In the genomic region with DNA sequence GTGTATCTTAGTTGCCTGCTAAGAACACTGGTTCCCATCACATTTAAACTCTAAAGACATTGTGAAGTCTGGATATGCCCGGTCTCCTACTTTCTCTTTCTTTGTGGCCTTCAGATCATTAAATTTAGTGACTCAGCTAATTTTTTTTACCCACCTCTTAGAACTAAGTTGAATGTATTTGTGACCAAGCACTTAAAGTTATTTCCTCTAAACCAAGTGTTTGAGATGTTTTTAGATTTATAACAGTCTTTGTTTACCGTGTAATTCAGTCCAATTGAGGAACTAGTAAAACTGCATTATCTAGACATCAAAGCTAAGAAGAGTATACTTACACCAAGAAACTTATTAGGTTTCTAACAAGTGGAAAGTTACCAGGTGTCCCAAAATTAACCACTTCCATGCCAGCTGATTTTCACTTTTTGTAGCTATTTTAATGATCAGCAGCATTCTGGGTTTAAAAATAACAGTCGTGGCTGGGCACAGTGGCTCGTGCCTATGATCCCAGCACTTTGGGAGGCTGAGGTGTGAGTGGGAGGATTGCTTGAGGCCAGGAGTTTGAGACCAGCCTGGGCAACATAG, we compare ENCODE assay signal across 9 cellular contexts. TPM values are rescaled to one million over a fixed set of nuclear protein-coding genes. Genes with fewer than 3 reads are reported as not detected.
DNase-seq lines count a peak whose midpoint lies in the region; ATAC-seq and TF ChIP-seq lines count a peak whose summit lies in the region.
"Had no signal": no experiment of that assay in that cellular context is flagged by ENCODE, and none has a peak within 500 bp of the region (broad histone marks: within the 10 kb centered on the region; RNA-seq: fewer than 3 reads in every experiment).

No MANE protein-coding gene starts in this region.

- H3K4me2 ChIP-seq in BLaER1 treated with 17β-estradiol and CSF1 and Interleukin-3, amounts not matched to agents 10 nM and 100 nM: peak overlapping the region; percentile 3 to 80 (median 53); a peak in 20 of 22 replicates

- peaks cover 0 to 16% (median 10%) of the 10 kb centered on the region in 11 experiments; a peak in 12 of 22 replicates for H3K9me3 ChIP-seq in BLaER1 treated with 17β-estradiol and CSF1 and Interleukin-3, amounts not matched to agents 10 nM and 100 nM (replicated peaks in 1 of 11)
- H3K9me3 ChIP-seq in mucosa of descending colon: no peaks in the 10 kb centered on the region
- no peaks in the 10 kb centered on the region for H3K9me3 ChIP-seq in ovary

- DNase-seq in KBM-7 (peak; percentile 74), brain microvascular endothelial cell (no peak), mucosa of descending colon (no peak), NCI-H1930 (lab: John Stamatoyannopoulos, UW) (no peak), ovary (no peak)
- no peak for DNase-seq in activated T-cell treated with anti-CD3 and anti-CD28 coated beads, Interleukin-2, amount 50 U/mL, for 4 hours
- DNase-seq: T-helper 9 cell had no signal

- peaks cover 41 to 78% (median 59%) of the 10 kb centered on the region in 10 experiments for H3K4me1 ChIP-seq in BLaER1 treated with 17β-estradiol and CSF1 and Interleukin-3, amounts not matched to agents 10 nM and 100 nM
- H3K4me1 ChIP-seq in mucosa of descending colon (ENCODE audit: low read depth) (peaks cover 14% of the 10 kb centered on the region), ovary (ENCODE audit: insufficient read depth) (peaks cover 6% of the 10 kb centered on the region)

- TF ChIP-seq CTCF in brain microvascular endothelial cell (IDR thresholded peaks at IDR 0.05; ENCODE audit: low read depth, low read length, missing control alignments) (no peak), mucosa of descending colon (IDR thresholded peaks at IDR 0.05) (no peak), ovary (IDR thresholded peaks at IDR 0.05) (no peak)

- H3K27me3 ChIP-seq in BLaER1 treated with 17β-estradiol and CSF1 and Interleukin-3, amounts not matched to agents 10 nM and 100 nM: no peaks in the 10 kb centered on the region
- H3K27me3 ChIP-seq in brain microvascular endothelial cell (replicated peaks) (no peaks in the 10 kb centered on the region), ovary (no peaks in the 10 kb centered on the region)

- peak overlapping the region in 10 of 11 experiments; percentile 12 to 66 (median 34); a peak in 18 of 22 replicates for H3K27ac ChIP-seq in BLaER1 treated with 17β-estradiol and CSF1 and Interleukin-3, amounts not matched to agents 10 nM and 100 nM
- H3K27ac ChIP-seq in brain microvascular endothelial cell (peak overlapping the region; percentile 49), ovary (peak overlapping the region in 1 of 2 donors; percentile 24)

- in situ Hi-C loops in KBM-7 (cut with MboI; ENCODE audit: low pct_unique_long_range_greater_than_20kb, low sequenced_read_pairs) (no loop called here), brain microvascular endothelial cell (cut with HindIII; ENCODE audit: low pct_ligation_motif_present, low sequenced_read_pairs) (no loop called here)

- TF ChIP-seq POLR2A in ovary (IDR thresholded peaks at IDR 0.05): no peak

- H3K4me3 Mint-ChIP-seq in activated T-cell treated with anti-CD3 and anti-CD28 coated beads, Interleukin-2, amount 50 U/mL, for 4 hours: no peak overlapping the region

- intact Hi-C loops in mucosa of descending colon (cut with DNase I, micrococcal nuclease) (no loop called here), ovary (cut with DNase I) (no loop called here)

- no peak for TF ChIP-seq EP300 in ovary (IDR thresholded peaks at IDR 0.05)

- 23 to 30% (median 27%) methylated on average over 4 of the region's 4 CpGs for WGBS in ovary, 3 donors

- peak overlapping the region in 4 of 11 experiments; percentile 3 to 25 (median 14); a peak in 5 of 22 replicates for H3K9ac ChIP-seq in BLaER1 treated with 17β-estradiol and CSF1 and Interleukin-3, amounts not matched to agents 10 nM and 100 nM

- H3K4me3 ChIP-seq in BLaER1 treated with 17β-estradiol and CSF1 and Interleukin-3, amounts not matched to agents 10 nM and 100 nM: no peak overlapping the region; a peak in 1 of 20 replicates
- no peak overlapping the region for H3K4me3 ChIP-seq in brain microvascular endothelial cell (ENCODE audit: low read depth, low read length)
- no peak overlapping the region for H3K4me3 ChIP-seq in mucosa of descending colon
- H3K4me3 ChIP-seq in ovary: no peak overlapping the region

- ATAC-seq in mucosa of descending colon (peak; percentile 49), GM21360 (IDR thresholded peaks at IDR 0.05; ENCODE audit: unreplicated experiment) (no peak)
- no peak for ATAC-seq in activated T-cell treated with anti-CD3 and anti-CD28 coated beads, Interleukin-2, amount 50 U/mL, for 4 hours

- no peaks in the 10 kb centered on the region for H3K9me3 Mint-ChIP-seq in activated T-cell treated with anti-CD3 and anti-CD28 coated beads, Interleukin-2, amount 50 U/mL, for 4 hours

- H3K36me3 ChIP-seq in BLaER1 treated with 17β-estradiol and CSF1 and Interleukin-3, amounts not matched to agents 10 nM and 100 nM: peaks cover 11 to 48% (median 26%) of the 10 kb centered on the region in 11 experiments
- H3K36me3 ChIP-seq in brain microvascular endothelial cell (replicated peaks) (peaks cover 4% of the 10 kb centered on the region), mucosa of descending colon (ENCODE audit: low read depth) (no peaks in the 10 kb centered on the region), ovary (no peaks in the 10 kb centered on the region)

- H3K4me1 Mint-ChIP-seq in activated T-cell treated with anti-CD3 and anti-CD28 coated beads, Interleukin-2, amount 50 U/mL, for 4 hours (ENCODE audit: low read depth): peaks cover 55% of the 10 kb centered on the region

- no peaks in the 10 kb centered on the region for H3K27me3 Mint-ChIP-seq in activated T-cell treated with anti-CD3 and anti-CD28 coated beads, Interleukin-2, amount 50 U/mL, for 4 hours (ENCODE audit: low read depth)

- peaks cover 80 to 100% (median 97%) of the 10 kb centered on the region in 11 experiments for H4K20me1 ChIP-seq in BLaER1 treated with 17β-estradiol and CSF1 and Interleukin-3, amounts not matched to agents 10 nM and 100 nM

- H3K36me3 Mint-ChIP-seq in activated T-cell treated with anti-CD3 and anti-CD28 coated beads, Interleukin-2, amount 50 U/mL, for 4 hours (ENCODE audit: insufficient read depth): peaks cover 14% of the 10 kb centered on the region

RNA-seq across cellular contexts. Expression of gene ARHGAP35, which starts 53.1 kb away (rescaled TPM):
- 10 to 100 TPM; 56.5 to 85.3 (median 82.7) TPM for total RNA-seq in mucosa of descending colon
- 10 to 100 TPM; 14.3 to 15.5 (median 14.3) TPM for total RNA-seq in activated T-cell treated with anti-CD3 and anti-CD28 coated beads, Interleukin-2, amount 50 U/mL, for 4 hours
- total RNA-seq in ovary: 10 to 100 TPM; 20.9 to 74.8 (median 51.2) TPM
- polyA plus RNA-seq in ovary: 10 to 100 TPM; 23.1 to 32.5 TPM
